ENCODE assay signal across 1 cellular context in the genomic region with DNA sequence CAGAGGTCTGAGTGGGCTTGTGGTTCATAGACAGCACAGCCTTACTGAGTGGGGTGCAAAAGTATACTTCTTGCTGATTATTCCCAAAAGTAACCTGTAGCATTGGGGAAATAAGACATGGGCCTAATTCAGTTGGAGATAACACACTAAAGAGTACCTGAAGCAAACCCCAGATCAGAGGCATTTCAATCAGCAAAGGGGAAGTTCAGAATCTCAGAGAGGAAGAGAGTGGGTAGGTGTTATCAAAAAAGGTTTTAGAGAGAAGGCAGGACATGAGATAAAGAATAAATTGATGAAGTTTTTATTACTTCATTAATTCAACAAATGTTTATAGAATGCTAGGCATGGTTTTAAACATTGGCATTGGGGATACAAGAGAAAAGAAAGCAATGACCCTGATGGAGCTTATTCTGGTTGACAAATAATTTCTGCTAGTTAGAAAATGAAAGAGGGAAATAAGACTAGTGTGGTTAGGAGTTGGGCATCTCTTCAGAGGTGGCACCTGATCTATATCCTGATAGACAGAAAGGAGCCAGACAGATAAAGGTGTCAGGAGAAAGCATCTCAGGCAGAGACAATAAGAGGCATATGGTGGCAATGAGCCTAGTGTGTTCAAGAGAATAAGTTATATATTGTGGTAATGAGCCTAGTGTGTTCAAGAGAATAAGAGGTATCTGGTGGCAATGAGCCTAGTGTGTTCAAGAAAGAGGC.
TF ChIP-seq lines count a peak whose summit lies in the region.

No MANE protein-coding gene starts in this region.

TF ChIP-seq in GM23338, 12 proteins besides CTCF, POLR2A, EP300 and RAD21 (continued from another document):
- TF ChIP-seq ZNF462 (CRISPR knock-in tag; IDR thresholded peaks at IDR 0.05) (no peak), STAT1 (IDR thresholded peaks at IDR 0.05; ENCODE audit: unreplicated experiment) (no peak), NANOG (IDR thresholded peaks at IDR 0.05; ENCODE audit: borderline replicate concordance) (no peak)
